In the genomic region with DNA sequence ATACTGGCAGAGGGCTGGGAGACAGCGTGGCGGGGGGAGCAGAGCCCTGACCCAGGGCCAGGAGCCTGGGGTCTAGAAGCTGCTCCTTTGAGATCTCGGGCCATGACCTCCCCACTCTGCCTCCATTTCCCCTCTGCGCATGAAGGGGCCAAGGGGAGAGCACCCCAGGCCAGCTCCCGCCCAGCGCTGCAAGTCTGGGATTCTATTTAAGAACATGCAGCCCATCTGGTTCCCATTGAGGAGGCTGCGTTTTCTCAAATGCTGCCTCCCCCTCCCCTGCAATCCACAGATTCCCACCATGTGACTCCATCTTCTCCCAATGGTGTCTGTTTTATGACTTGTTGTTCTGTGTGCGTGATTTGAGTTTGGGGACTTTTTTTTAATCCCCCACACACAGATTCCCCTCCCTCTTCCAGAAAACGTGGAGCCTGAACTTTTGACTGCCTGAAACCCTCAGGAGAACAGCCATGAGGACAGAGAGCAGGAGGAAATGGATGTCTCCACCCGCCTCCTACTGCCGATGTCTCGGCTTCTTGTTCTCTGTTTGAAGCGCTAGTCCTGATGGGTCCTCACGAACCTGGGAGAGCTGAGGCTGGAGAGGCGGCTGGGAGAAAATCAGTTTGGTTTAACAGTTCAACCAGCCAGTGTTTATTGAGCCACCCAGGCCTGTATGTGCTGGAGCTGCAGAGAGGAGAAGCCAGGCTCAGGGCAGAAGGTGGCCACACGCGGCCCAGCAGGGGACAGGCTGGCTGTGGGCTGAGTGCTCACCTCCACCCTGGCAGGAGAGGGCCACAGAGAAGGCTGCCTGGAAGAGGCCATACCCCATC, we compare ENCODE assay signal across 24 cellular contexts.
DNase-seq lines count a peak whose midpoint lies in the region; ATAC-seq, FAIRE-seq and TF ChIP-seq lines count a peak whose summit lies in the region.
"Had no signal": no experiment of that assay in that cellular context is flagged by ENCODE, and none has a peak within 500 bp of the region (broad histone marks: within the 10 kb centered on the region; RNA-seq: fewer than 3 reads in every experiment).

No MANE protein-coding gene starts in this region.

- no peaks in the 10 kb centered on the region for H3K9me3 ChIP-seq in liver (ENCODE audit: control insufficient read depth in 4 of 4, low read length in 3 of 4)
- no peaks in the 10 kb centered on the region for H3K9me3 ChIP-seq in HepG2 (ENCODE audit: low read length)
- no peaks in the 10 kb centered on the region for H3K9me3 ChIP-seq in left ventricle myocardium inferior (replicated peaks)
- no peaks in the 10 kb centered on the region for H3K9me3 ChIP-seq in SK-N-SH
- no peaks in the 10 kb centered on the region for H3K9me3 ChIP-seq in SJCRH30 (replicated peaks)
- H3K9me3 ChIP-seq: BLaER1, psoas muscle, tibial artery had no signal

- intact Hi-C loops in HepG2 (cut with micrococcal nuclease; ENCODE audit: unreplicated experiment) = no loop called here
- intact Hi-C loops in left ventricle myocardium inferior (cut with micrococcal nuclease) = no loop called here
- intact Hi-C loops in posterior vena cava (cut with DNase I) = no loop called here

- BruUV-seq in HepG2 (replicated peaks; lab: Mats Ljungman, UMichigan) = no TSS peak

- CTCF ChIA-PET in HepG2 (lab: Yijun Ruan, JAX; ENCODE audit: low intra/inter-chr PET ratio, low total read pairs) = no interaction called here
- CTCF ChIA-PET in SK-N-SH (lab: Yijun Ruan, JAX) = interaction anchor here (1.3 kb wide), 1 partner anchor 21 kb away, joined by 6 read pairs; no protein-coding TSS in a partner anchor

- H3K9ac ChIP-seq in liver (ENCODE audit: low read depth in 1 of 2, low read length in 2 of 2) (no peak overlapping the region), HepG2 (ENCODE audit: insufficient read depth, low read depth, low read length) (no peak overlapping the region), SK-N-SH (no peak overlapping the region)
- H3K9ac ChIP-seq: BLaER1 had no signal

- 86% methylated on average over 17 of the region's 17 CpGs for WGBS in liver
- 56% methylated on average over 14 of the region's 17 CpGs for WGBS in HepG2 (ENCODE audit: low lambda C conversion rate)
- 64% methylated on average over 15 of the region's 17 CpGs for WGBS in SK-N-SH (ENCODE audit: low lambda C conversion rate)

- POLR2A ChIA-PET in HepG2 (lab: Yijun Ruan, JAX) = no interaction called here
- POLR2A ChIA-PET in SK-N-SH (lab: Yijun Ruan, JAX) = interaction anchor here (1.1 kb wide), 1 partner anchor 16 kb away, joined by 3 read pairs; no protein-coding TSS in a partner anchor

- H4K20me1 ChIP-seq in HepG2 (ENCODE audit: insufficient read depth, low read length) = no peaks in the 10 kb centered on the region
- no peaks in the 10 kb centered on the region for H4K20me1 ChIP-seq in SK-N-SH (ENCODE audit: insufficient read depth)
- H4K20me1 ChIP-seq: BLaER1 had no signal

- H3K36me3 ChIP-seq in liver (ENCODE audit: control insufficient read depth in 4 of 4, insufficient read depth in 3 of 4, low read depth in 1 of 4, low read length in 3 of 4) (no peaks in the 10 kb centered on the region), HepG2 (replicated peaks in 1 of 2; ENCODE audit: control insufficient read depth in 1 of 2, insufficient read depth in 2 of 2, low read length in 2 of 2) (no peaks in the 10 kb centered on the region), left ventricle myocardium inferior (no peaks in the 10 kb centered on the region), SK-N-SH (replicated peaks in 1 of 2; ENCODE audit: control insufficient read depth in 1 of 2, insufficient read depth in 2 of 2, low read length in 1 of 2) (no peaks in the 10 kb centered on the region), SJCRH30 (no peaks in the 10 kb centered on the region)
- H3K36me3 ChIP-seq: BLaER1, tibial artery had no signal

- TF ChIP-seq RAD21 in liver (IDR thresholded peaks at IDR 0.05) (no peak), HepG2 (CRISPR knock-in tag; IDR thresholded peaks at IDR 0.05) (no peak), SK-N-SH (IDR thresholded peaks at IDR 0.05; ENCODE audit: low read length) (no peak)

- no peaks in the 10 kb centered on the region for H3K9me2 ChIP-seq in SK-N-SH

- TF ChIP-seq CTCF in liver (IDR thresholded peaks at IDR 0.05; ENCODE audit: low read depth, low read length, missing input control) = no peak
- no peak for TF ChIP-seq CTCF in HepG2 (CRISPR knock-in tag; IDR thresholded peaks at IDR 0.05)
- no peak for TF ChIP-seq CTCF in left ventricle myocardium inferior (IDR thresholded peaks at IDR 0.05; ENCODE audit: borderline replicate concordance)
- no peak for TF ChIP-seq CTCF in SK-N-SH (IDR thresholded peaks at IDR 0.05)

- TF ChIP-seq EP300 in HepG2 (IDR thresholded peaks at IDR 0.05; ENCODE audit: low read depth in 2 of 2, low read length in 2 of 2) = no peak
- no peak for TF ChIP-seq EP300 in HepG2 (CRISPR knock-in tag; IDR thresholded peaks at IDR 0.05; ENCODE audit: borderline replicate concordance)
- TF ChIP-seq EP300 in SK-N-SH (IDR thresholded peaks at IDR 0.05; ENCODE audit: borderline replicate concordance in 1 of 2, low read depth in 1 of 2, low read length in 1 of 2) = no peak

- in situ Hi-C loops in HepG2 (cut with HindIII; ENCODE audit: extremely low pct_ligation_motif_present, low pct_unique_long_range_greater_than_20kb) = no loop called here

- no peak for DNase-seq in HepG2 (ENCODE audit: low spot score)
- DNase-seq in left ventricle myocardium inferior = no peak
- DNase-seq in posterior vena cava (ENCODE audit: low spot score) = peak; percentile 60
- DNase-seq in SK-N-SH = no peak
- no peak for DNase-seq in occipital lobe (lab: John Stamatoyannopoulos, UW)
- DNase-seq in GM19240 (ENCODE audit: insufficient read length, low spot score) = no peak
- no peak for DNase-seq in SJCRH30
- DNase-seq: activated CD4-positive, alpha-beta memory T cell treated with anti-CD3 and anti-CD28 coated beads, Interleukin-2, amount 10 ng/mL, durations not matched to agents 7 days and 5 days; activated CD4-positive, CD25-positive, alpha-beta regulatory T cell treated with anti-CD3 and anti-CD28 coated beads, Interleukin-2, amount 50 U/mL, for 72 hours; activated effector memory CD4-positive, alpha-beta T cell treated with anti-CD3 and anti-CD28 coated beads, Interleukin-2, amount 50 U/mL, for 16 hours; dermis blood vessel endothelial cell; DMS53; H7; NCI-H345; NCI-H748 treated with DMSO at 0.1 percent for 48 hours; psoas muscle; stimulated activated naive CD8-positive, alpha-beta T cell treated with anti-CD3 and anti-CD28 coated beads, Interleukin-15, amount 100 ng/mL, for 72 hours had no signal

- H2AFZ ChIP-seq in HepG2 (ENCODE audit: low read length) (no peak overlapping the region), SK-N-SH (ENCODE audit: low read depth) (no peak overlapping the region)

- H3K27me3 ChIP-seq in liver (ENCODE audit: control insufficient read depth in 4 of 4, insufficient read depth in 4 of 4, low read length in 3 of 4) = no peaks in the 10 kb centered on the region
- peaks cover 3 to 70% of the 10 kb centered on the region in 2 experiments; a peak in 4 of 5 replicates for H3K27me3 ChIP-seq in HepG2 (ENCODE audit: control insufficient read depth in 1 of 2, insufficient read depth in 2 of 2, low read length in 2 of 2)
- peaks cover 3% of the 10 kb centered on the region for H3K27me3 ChIP-seq in left ventricle myocardium inferior (ENCODE audit: low read depth)
- H3K27me3 ChIP-seq in SK-N-SH (ENCODE audit: insufficient read depth) = no peaks in the 10 kb centered on the region
- no peaks in the 10 kb centered on the region; the same call in 1 of the 2 replicates for H3K27me3 ChIP-seq in SJCRH30
- H3K27me3 ChIP-seq: BLaER1, tibial artery had no signal

- FAIRE-seq in HepG2 (lab: Jason Lieb, UNC) = no peak
- FAIRE-seq: astrocyte, G401.6, keratinocyte, TTC549 had no signal

- TF ChIP-seq POLR2A in HepG2 (IDR thresholded peaks at IDR 0.05; ENCODE audit: insufficient read depth in 1 of 2, low read depth in 2 of 2, low read length in 2 of 2) = no peak

- H3K4me3 ChIP-seq in liver (ENCODE audit: low read depth in 1 of 3, low read length in 3 of 3) = no peak overlapping the region
- no peak overlapping the region for H3K4me3 ChIP-seq in HepG2 (replicated peaks in 1 of 3; ENCODE audit: insufficient read depth in 1 of 3, low read depth in 2 of 3, low read length in 3 of 3)
- no peak overlapping the region for H3K4me3 ChIP-seq in left ventricle myocardium inferior
- no peak overlapping the region for H3K4me3 ChIP-seq in SK-N-SH (ENCODE audit: low read depth in 2 of 2, low read length in 1 of 2)
- no peak overlapping the region for H3K4me3 ChIP-seq in SJCRH30
- H3K4me3 ChIP-seq: BLaER1, psoas muscle, tibial artery had no signal

- no peak overlapping the region for H3K27ac ChIP-seq in liver (ENCODE audit: low read depth in 1 of 2, low read length in 2 of 2)
- H3K27ac ChIP-seq in HepG2 (ENCODE audit: extremely low read length, insufficient read depth, low read length) = no peak overlapping the region
- H3K27ac ChIP-seq in left ventricle myocardium inferior (replicated peaks) = peak overlapping the region; percentile 63
- H3K27ac ChIP-seq in SK-N-SH (ENCODE audit: low read depth in 2 of 2, low read length in 1 of 2) = no peak overlapping the region
- no peak overlapping the region for H3K27ac ChIP-seq in SJCRH30
- H3K27ac ChIP-seq: BLaER1, psoas muscle, tibial artery had no signal

- H3F3A ChIP-seq in SK-N-SH (replicated peaks; ENCODE audit: insufficient read depth) = no peaks in the 10 kb centered on the region

- H3K4me2 ChIP-seq in HepG2 (ENCODE audit: low read depth, low read length) (no peak overlapping the region), SK-N-SH (no peak overlapping the region)
- H3K4me2 ChIP-seq: BLaER1 had no signal

- H3K79me2 ChIP-seq in HepG2 (ENCODE audit: insufficient read depth, low read length) (no peaks in the 10 kb centered on the region), SK-N-SH (ENCODE audit: insufficient read depth) (no peaks in the 10 kb centered on the region)

- no peak for ATAC-seq in HepG2
- ATAC-seq: psoas muscle; stimulated activated naive CD8-positive, alpha-beta T cell treated with anti-CD3 and anti-CD28 coated beads, Interleukin-15, amount 100 ng/mL, for 72 hours had no signal

- H3K4me1 ChIP-seq in liver (ENCODE audit: control insufficient read depth in 4 of 4, insufficient read depth in 4 of 4, low read length in 3 of 4) = peaks cover 0 to 7% (median 6%) of the 10 kb centered on the region in 4 donors
- no peaks in the 10 kb centered on the region for H3K4me1 ChIP-seq in HepG2 (ENCODE audit: insufficient read depth, low read length)
- H3K4me1 ChIP-seq in left ventricle myocardium inferior = peaks cover 40% of the 10 kb centered on the region
- no peaks in the 10 kb centered on the region; a peak in 1 of 4 replicates for H3K4me1 ChIP-seq in SK-N-SH (ENCODE audit: control insufficient read depth in 1 of 2, insufficient read depth in 2 of 2, low read depth in 1 of 2, low read length in 1 of 2)
- no peaks in the 10 kb centered on the region for H3K4me1 ChIP-seq in SJCRH30

TF ChIP-seq in liver, 16 proteins besides CTCF, POLR2A, EP300 and RAD21:
- peak; percentile 17 for TF ChIP-seq NR2F2 (IDR thresholded peaks at IDR 0.05)
- TF ChIP-seq HNF4A (conservative IDR thresholded peaks at IDR 0.05) = no peak

TF ChIP-seq in HepG2, 621 proteins besides CTCF, POLR2A, EP300 and RAD21 (continues in another document):
- no peak for TF ChIP-seq REL (CRISPR knock-in tag; conservative IDR thresholded peaks at IDR 0.05)

TF ChIP-seq in SK-N-SH, 30 proteins besides CTCF, POLR2A, EP300 and RAD21 (continues in another document):
- no peak for TF ChIP-seq JUND (IDR thresholded peaks at IDR 0.05)
- TF ChIP-seq NRF1 (IDR thresholded peaks at IDR 0.05; ENCODE audit: low read depth, low read length) = no peak
